8 cellular contexts compared by ENCODE assay signal in genomic region chr6:152952866-152953509, GRCh38. TPM values are rescaled to one million over a fixed set of nuclear protein-coding genes. Genes with fewer than 3 reads are reported as not detected.
DNase-seq lines count a peak whose midpoint lies in the region; FAIRE-seq and TF ChIP-seq lines count a peak whose summit lies in the region.

No MANE protein-coding gene starts in this region.

- H3K27me3 ChIP-seq in GM06990 (replicated peaks; ENCODE audit: control insufficient read depth, insufficient read depth, low read length), result no peaks in the 10 kb centered on the region; the same call in 1 of the 2 replicates
- H3K27me3 ChIP-seq in small intestine (ENCODE audit: control insufficient read depth in 2 of 2, insufficient read depth in 2 of 2, low read length in 2 of 2), result no peaks in the 10 kb centered on the region
- H3K27me3 ChIP-seq in effector memory CD4-positive, alpha-beta T cell (replicated peaks; ENCODE audit: control insufficient read depth, insufficient read depth, low read length, poor library complexity, severe bottlenecking), result no peaks in the 10 kb centered on the region

- H3K36me3 ChIP-seq in GM06990 (ENCODE audit: control insufficient read depth, insufficient read depth, low read length) (no peaks in the 10 kb centered on the region), small intestine (ENCODE audit: control insufficient read depth in 2 of 2, insufficient read depth in 2 of 2, low read length in 2 of 2) (no peaks in the 10 kb centered on the region)
- no peaks in the 10 kb centered on the region for H3K36me3 ChIP-seq in effector memory CD4-positive, alpha-beta T cell (ENCODE audit: control insufficient read depth, insufficient read depth, low read length)

- peak; percentile 56 for TF ChIP-seq CTCF in GM06990 (IDR thresholded peaks at IDR 0.05; ENCODE audit: insufficient read depth, low read length, poor library complexity, severe bottlenecking)

- H3K4me3 ChIP-seq in GM06990 (replicated peaks; ENCODE audit: low read depth, low read length) (no peak overlapping the region), small intestine (ENCODE audit: low read depth in 1 of 2, low read length in 2 of 2) (no peak overlapping the region)
- H3K4me3 ChIP-seq in effector memory CD4-positive, alpha-beta T cell (ENCODE audit: insufficient read depth, low read depth, low read length, poor library complexity, severe bottlenecking), result no peak overlapping the region

- WGBS in small intestine, 3 donors, result 68 to 71% (median 70%) methylated on average over 7 of the region's 7 CpGs

- DNase-seq in A172 (ENCODE audit: low spot score), result peak; percentile 44
- DNase-seq in GM06990 (ENCODE audit: extremely low read depth, insufficient read length), result no peak
- DNase-seq in NCI-H460 (ENCODE audit: extremely low read depth, low read depth), result peak; percentile 24
- DNase-seq in epidermal melanocyte (ENCODE audit: insufficient read length, low spot score), result peak; percentile 47
- peak; percentile 6 for DNase-seq in small intestine
- DNase-seq in stimulated activated CD4-positive, alpha-beta T cell treated with anti-CD3 and anti-CD28 coated beads, Interleukin-2, amount 100 ng/mL, for 48 hours, result no peak
- no peak for DNase-seq in effector memory CD4-positive, alpha-beta T cell
- no peak for DNase-seq in activated naive CD4-positive, alpha-beta T cell treated with Interleukin-2 at 50 U/mL for 16 hours

- H3K27ac ChIP-seq in small intestine (ENCODE audit: low read depth in 1 of 2, low read length in 1 of 2), result no peak overlapping the region
- no peak overlapping the region for H3K27ac ChIP-seq in effector memory CD4-positive, alpha-beta T cell (ENCODE audit: insufficient read depth, low read length, poor library complexity, severe bottlenecking)

- no peak for FAIRE-seq in small intestine (lab: Jason Lieb, UNC)

- no peaks in the 10 kb centered on the region for H3K4me1 ChIP-seq in small intestine (ENCODE audit: control insufficient read depth in 2 of 2, insufficient read depth in 1 of 2, low read depth in 1 of 2, low read length in 1 of 2)
- H3K4me1 ChIP-seq in effector memory CD4-positive, alpha-beta T cell (ENCODE audit: control insufficient read depth, insufficient read depth, low read length, poor library complexity, severe bottlenecking), result no peaks in the 10 kb centered on the region

- H3K9me3 ChIP-seq in small intestine (ENCODE audit: control insufficient read depth, low read depth), result no peaks in the 10 kb centered on the region
- no peaks in the 10 kb centered on the region for H3K9me3 ChIP-seq in effector memory CD4-positive, alpha-beta T cell (ENCODE audit: control insufficient read depth, low read length)

RNA-seq across cellular contexts. Expression of gene FBXO5, which starts 29.9 kb away (rescaled TPM):
- 48.1 and 63.8 TPM in 2 replicates for total RNA-seq in A172 (2014; rRNA removed; shearing (Covaris generic))
- total RNA-seq in NCI-H460 (2014; rRNA removed; shearing (Covaris generic)), result 23.7 and 27.0 TPM in 2 replicates
- polyA plus RNA-seq in NCI-H460 (2014; cell fraction: nucleus; rRNA removed), result 22.8 and 34.9 TPM in 2 replicates
- polyA plus RNA-seq in small intestine, result 1 to 10 TPM; 2.0 to 5.7 (median 3.0) TPM

RNA-seq across cellular contexts. Expression of gene MTRF1L, which starts 49.5 kb away (rescaled TPM):
- total RNA-seq in A172 (2014; rRNA removed; shearing (Covaris generic)), result 22.8 and 30.2 TPM in 2 replicates
- 14.8 and 18.0 TPM in 2 replicates for total RNA-seq in NCI-H460 (2014; rRNA removed; shearing (Covaris generic))
- polyA plus RNA-seq in NCI-H460 (2014; cell fraction: nucleus; rRNA removed), result 7.7 and 14.6 TPM in 2 replicates
- 10 to 100 TPM in 2 of 3 donors, 1 to 10 TPM in 1; 9.9 to 18.6 (median 13.2) TPM for polyA plus RNA-seq in small intestine

Comparison
In these comparisons a context has a peak if more than half of its experiments do, and no peak if none do; other contexts are left out.
1. DNase-seq: peak in A172 (single experiment), NCI-H460 (single experiment), epidermal melanocyte (single experiment) and small intestine (single experiment); none in GM06990 (single experiment), stimulated activated CD4-positive, alpha-beta T cell treated with anti-CD3 and anti-CD28 coated beads, Interleukin-2, amount 100 ng/mL, for 48 hours (0 of 2), effector memory CD4-positive, alpha-beta T cell (0 of 3) and activated naive CD4-positive, alpha-beta T cell treated with Interleukin-2 at 50 U/mL for 16 hours (single experiment).